In the genomic region with DNA sequence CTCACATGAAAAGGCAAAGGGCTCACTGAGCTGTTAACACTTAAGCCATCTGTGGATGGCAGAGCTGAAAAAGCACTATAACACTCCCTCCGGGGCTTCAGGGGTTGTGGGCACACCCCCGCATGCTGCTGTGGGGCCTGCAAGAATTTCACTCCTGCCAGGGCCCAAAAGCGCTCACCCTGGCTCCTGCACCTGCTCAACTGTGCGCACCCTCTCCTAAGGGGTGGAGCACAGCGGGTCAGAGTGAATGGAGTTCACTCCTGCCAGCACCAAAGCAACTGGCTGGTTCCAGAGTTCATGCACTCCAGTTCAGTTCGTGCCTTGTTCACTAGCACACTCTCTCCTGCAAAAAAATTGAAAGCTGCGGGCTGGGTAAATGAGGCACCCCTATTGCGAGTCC, we compare ENCODE assay signal across 24 cellular contexts.
"Had no signal": no experiment of that assay in that cellular context is flagged by ENCODE, and none has a peak within 500 bp of the region (broad histone marks: within the 10 kb centered on the region; RNA-seq: fewer than 3 reads in every experiment).

No MANE protein-coding gene starts in this region.

- H3K27ac ChIP-seq: parathyroid adenoma, vagina had no signal

- H3K36me3 Mint-ChIP-seq: activated CD4-positive, alpha-beta memory T cell treated with anti-CD3 and anti-CD28 coated beads for 36 hours; activated naive CD8-positive, alpha-beta T cell treated with anti-CD3 and anti-CD28 coated beads, Interleukin-2, amount 10 ng/mL, durations not matched to agents 7 days and 5 days; memory B cell; natural killer cell treated with Interleukin-12 subunit alpha and Interleukin-12 subunit beta and Interleukin-15 and Interleukin-18, amount 100 ng/mL, for 72 hours; stimulated activated naive B cell treated with anti-CD40 and anti-IgM and Interleukin-4, amounts not matched to agents 10 μg/mL and 1 μg/mL and 100 μg/mL, for 72 hours; type B pancreatic cell had no signal

- H3K27me3 ChIP-seq: vagina had no signal

- DNase-seq: activated B cell treated with CpG ODN at 0.5 μM for 24 hours; activated CD4-positive, alpha-beta memory T cell treated with anti-CD3 and anti-CD28 coated beads for 36 hours; activated CD4-positive, alpha-beta T cell treated with anti-CD3 and anti-CD28 coated beads for 4 hours; activated effector memory CD4-positive, alpha-beta T cell treated with Interleukin-2 at 50 U/mL for 16 hours; activated naive CD4-positive, alpha-beta T cell treated with anti-CD3 and anti-CD28 coated beads for 36 hours; activated naive CD8-positive, alpha-beta T cell treated with anti-CD3 and anti-CD28 coated beads, Interleukin-2, amount 10 ng/mL, durations not matched to agents 7 days and 5 days; activated T-cell treated with anti-CD3 and anti-CD28 coated beads, Interleukin-2, amount 50 U/mL, for 48 hours; amniotic stem cell; cerebellar nuclear complex; foreskin melanocyte; hippocampal formation; left cardiac atrium; nucleus accumbens; small intestine; stimulated activated CD4-positive, alpha-beta T cell treated with anti-CD3 and anti-CD28 coated beads, Interleukin-15, amount 100 ng/mL, for 24 hours; stimulated activated naive B cell treated with anti-CD40 and anti-IgM and Interleukin-4, amounts not matched to agents 10 μg/mL and 1 μg/mL and 100 μg/mL, for 72 hours; T-helper 1 cell; T-helper 9 cell had no signal

- H3K4me3 ChIP-seq: vagina had no signal

- H3K9me3 ChIP-seq: vagina had no signal

- ATAC-seq: left cardiac atrium; natural killer cell treated with Interleukin-12 subunit alpha and Interleukin-12 subunit beta and Interleukin-15 and Interleukin-18, amount 100 ng/mL, for 72 hours; sciatic nerve had no signal

- H3K4me1 ChIP-seq: parathyroid adenoma, vagina had no signal

- H3K4me3 Mint-ChIP-seq: activated B cell treated with CpG ODN at 0.5 μM for 24 hours; activated CD4-positive, alpha-beta memory T cell treated with anti-CD3 and anti-CD28 coated beads for 36 hours; activated naive CD4-positive, alpha-beta T cell treated with anti-CD3 and anti-CD28 coated beads for 36 hours; activated naive CD8-positive, alpha-beta T cell treated with anti-CD3 and anti-CD28 coated beads, Interleukin-2, amount 10 ng/mL, durations not matched to agents 7 days and 5 days; memory B cell; natural killer cell treated with Interleukin-12 subunit alpha and Interleukin-12 subunit beta and Interleukin-15 and Interleukin-18, amount 100 ng/mL, for 72 hours; stimulated activated naive B cell treated with anti-CD40 and anti-IgM and Interleukin-4, amounts not matched to agents 10 μg/mL and 1 μg/mL and 100 μg/mL, for 72 hours; type B pancreatic cell had no signal

- H3K27ac Mint-ChIP-seq: activated B cell treated with CpG ODN at 0.5 μM for 24 hours; activated CD4-positive, alpha-beta memory T cell treated with anti-CD3 and anti-CD28 coated beads for 36 hours; activated naive CD4-positive, alpha-beta T cell treated with anti-CD3 and anti-CD28 coated beads for 36 hours; activated naive CD8-positive, alpha-beta T cell treated with anti-CD3 and anti-CD28 coated beads, Interleukin-2, amount 10 ng/mL, durations not matched to agents 7 days and 5 days; memory B cell; natural killer cell treated with Interleukin-12 subunit alpha and Interleukin-12 subunit beta and Interleukin-15 and Interleukin-18, amount 100 ng/mL, for 72 hours; stimulated activated naive B cell treated with anti-CD40 and anti-IgM and Interleukin-4, amounts not matched to agents 10 μg/mL and 1 μg/mL and 100 μg/mL, for 72 hours; type B pancreatic cell had no signal

- H3K9me3 Mint-ChIP-seq: activated B cell treated with CpG ODN at 0.5 μM for 24 hours; activated CD4-positive, alpha-beta memory T cell treated with anti-CD3 and anti-CD28 coated beads for 36 hours; activated naive CD4-positive, alpha-beta T cell treated with anti-CD3 and anti-CD28 coated beads for 36 hours; activated naive CD8-positive, alpha-beta T cell treated with anti-CD3 and anti-CD28 coated beads, Interleukin-2, amount 10 ng/mL, durations not matched to agents 7 days and 5 days; memory B cell; type B pancreatic cell had no signal

- H3K4me1 Mint-ChIP-seq: activated B cell treated with CpG ODN at 0.5 μM for 24 hours; activated naive CD8-positive, alpha-beta T cell treated with anti-CD3 and anti-CD28 coated beads, Interleukin-2, amount 10 ng/mL, durations not matched to agents 7 days and 5 days; memory B cell; stimulated activated naive B cell treated with anti-CD40 and anti-IgM and Interleukin-4, amounts not matched to agents 10 μg/mL and 1 μg/mL and 100 μg/mL, for 72 hours had no signal

- H2AFZ ChIP-seq: parathyroid adenoma had no signal

- H3K36me3 ChIP-seq: vagina had no signal

- H3K27me3 Mint-ChIP-seq: activated B cell treated with CpG ODN at 0.5 μM for 24 hours; activated CD4-positive, alpha-beta memory T cell treated with anti-CD3 and anti-CD28 coated beads for 36 hours; memory B cell; natural killer cell treated with Interleukin-12 subunit alpha and Interleukin-12 subunit beta and Interleukin-15 and Interleukin-18, amount 100 ng/mL, for 72 hours; stimulated activated naive B cell treated with anti-CD40 and anti-IgM and Interleukin-4, amounts not matched to agents 10 μg/mL and 1 μg/mL and 100 μg/mL, for 72 hours; type B pancreatic cell had no signal

- H3K79me2 ChIP-seq: parathyroid adenoma had no signal
